Comparison of ENCODE assay signal across 8 cellular contexts in the genomic region with DNA sequence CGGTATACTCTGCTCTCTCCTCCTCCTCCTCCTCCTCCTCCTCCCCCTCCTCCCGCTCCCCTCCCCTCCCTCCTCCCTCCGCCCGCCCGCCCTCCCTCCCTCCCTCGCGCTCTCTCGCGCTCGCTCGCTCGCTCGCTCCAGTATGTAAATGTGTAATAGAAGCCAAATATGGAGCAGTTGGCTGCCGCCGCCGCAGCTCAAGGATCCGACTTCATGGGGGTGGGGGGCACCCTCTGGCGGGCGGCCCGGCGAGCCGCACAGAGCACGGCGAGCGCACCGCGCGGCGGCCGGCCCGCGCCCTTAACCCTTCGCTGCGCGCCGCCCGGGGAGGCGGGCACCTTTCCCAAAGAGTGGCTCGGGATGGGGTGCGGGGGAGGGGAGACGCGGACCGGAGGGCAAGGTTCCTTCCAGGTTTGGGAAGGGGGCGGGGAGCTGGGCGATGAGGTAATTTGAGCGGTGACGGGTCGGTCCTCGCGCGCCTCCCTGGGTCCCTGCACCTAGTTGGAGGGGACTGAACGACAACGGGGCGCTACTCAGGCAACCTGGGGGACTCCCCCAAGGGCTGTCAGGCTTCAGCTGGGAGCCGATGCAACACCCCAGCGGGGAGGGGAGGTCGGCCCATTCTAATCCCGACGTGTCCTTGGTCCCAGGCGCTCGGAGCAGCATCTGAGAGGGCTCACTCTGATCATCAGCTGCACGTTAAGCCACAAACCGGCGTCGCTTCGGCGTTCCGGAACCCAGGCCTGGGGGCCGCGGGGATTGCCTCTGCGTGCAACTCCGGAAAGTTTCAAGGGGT. TPM values are rescaled to one million over a fixed set of nuclear protein-coding genes. Genes with fewer than 3 reads are reported as not detected.
DNase-seq lines count a peak whose midpoint lies in the region; ATAC-seq and TF ChIP-seq lines count a peak whose summit lies in the region.

No MANE protein-coding gene starts in this region.

- peak overlapping the region; percentile 99 for H3K27ac Mint-ChIP-seq in activated naive CD4-positive, alpha-beta T cell treated with anti-CD3 and anti-CD28 coated beads, Interleukin-2, amount 50 U/mL, for 24 hours
- peak overlapping the region; percentile 48 for H3K27ac Mint-ChIP-seq in glutamatergic neuron (ENCODE audit: unreplicated experiment)

- TF ChIP-seq EP300 in ovary (IDR thresholded peaks at IDR 0.05), result no peak

- TF ChIP-seq POLR2A in ovary (IDR thresholded peaks at IDR 0.05), result peak; percentile 36

- no peaks in the 10 kb centered on the region for H3K9me3 Mint-ChIP-seq in activated naive CD4-positive, alpha-beta T cell treated with anti-CD3 and anti-CD28 coated beads, Interleukin-2, amount 50 U/mL, for 24 hours
- H3K9me3 Mint-ChIP-seq in glutamatergic neuron (ENCODE audit: unreplicated experiment), result peaks cover 13% of the 10 kb centered on the region

- peak overlapping the region; percentile 98 for H3K4me3 Mint-ChIP-seq in activated naive CD4-positive, alpha-beta T cell treated with anti-CD3 and anti-CD28 coated beads, Interleukin-2, amount 50 U/mL, for 24 hours
- peak overlapping the region; percentile 97 for H3K4me3 Mint-ChIP-seq in glutamatergic neuron (ENCODE audit: unreplicated experiment)

- H3K27ac ChIP-seq in HUES64 (ENCODE audit: low read depth, low read length) (peak overlapping the region; percentile 80; the same call in 1 of the 2 replicates), SK-N-MC (no peak overlapping the region), ovary (peak overlapping the region; percentile 95 to 99), thymus (ENCODE audit: low read depth) (peak overlapping the region; percentile 86)

- H3K36me3 ChIP-seq in HUES64 (ENCODE audit: insufficient read depth, low read length) (no peaks in the 10 kb centered on the region), SK-N-MC (ENCODE audit: insufficient read depth, low read length) (no peaks in the 10 kb centered on the region), ovary (no peaks in the 10 kb centered on the region), thymus (ENCODE audit: control insufficient read depth, insufficient read depth) (no peaks in the 10 kb centered on the region)

- H3K9ac ChIP-seq in HUES64 (ENCODE audit: low read depth, low read length) (peak overlapping the region; percentile 61), SK-N-MC (ENCODE audit: insufficient read length) (peak overlapping the region; percentile 49)

- H3K4me3 ChIP-seq in HUES64 (ENCODE audit: low read length) (peak overlapping the region; percentile 87), SK-N-MC (peak overlapping the region; percentile 91), ovary (peak overlapping the region; percentile 82), thymus (ENCODE audit: low read length) (peak overlapping the region; percentile 91)

- no peak for TF ChIP-seq CTCF in glutamatergic neuron (IDR thresholded peaks at IDR 0.05; ENCODE audit: partially characterized antibody, unreplicated experiment)
- TF ChIP-seq CTCF in ovary (IDR thresholded peaks at IDR 0.05), result peak in 1 of 3 donors; percentile 13

- peaks cover 24% of the 10 kb centered on the region for H3K27me3 ChIP-seq in HUES64 (ENCODE audit: insufficient read depth, low read length)
- H3K27me3 ChIP-seq in ovary, result no peaks in the 10 kb centered on the region
- peaks cover 2% of the 10 kb centered on the region for H3K27me3 ChIP-seq in thymus (ENCODE audit: control insufficient read depth, insufficient read depth)

- no peaks in the 10 kb centered on the region for H3K27me3 Mint-ChIP-seq in activated naive CD4-positive, alpha-beta T cell treated with anti-CD3 and anti-CD28 coated beads, Interleukin-2, amount 50 U/mL, for 24 hours
- H3K27me3 Mint-ChIP-seq in glutamatergic neuron (ENCODE audit: unreplicated experiment), result peaks cover 14% of the 10 kb centered on the region

- DNase-seq in DMS114 treated with DMSO at 0.1 percent for 48 hours (lab: John Stamatoyannopoulos, UW; ENCODE audit: unreplicated experiment) (peak; percentile 73), SK-N-MC (ENCODE audit: low read depth, low spot score) (no peak), glutamatergic neuron (peak; percentile 83), ovary (peak; percentile 83 to 90 (median 88))

- no peaks in the 10 kb centered on the region for H3K36me3 Mint-ChIP-seq in activated naive CD4-positive, alpha-beta T cell treated with anti-CD3 and anti-CD28 coated beads, Interleukin-2, amount 50 U/mL, for 24 hours
- H3K36me3 Mint-ChIP-seq in glutamatergic neuron (ENCODE audit: unreplicated experiment), result no peaks in the 10 kb centered on the region

- H3K4me1 ChIP-seq in HUES64 (ENCODE audit: insufficient read depth, low read length) (peaks cover 16% of the 10 kb centered on the region), ovary (ENCODE audit: insufficient read depth) (peaks cover 1% of the 10 kb centered on the region), thymus (ENCODE audit: control insufficient read depth, insufficient read depth, low read length) (peaks cover 3% of the 10 kb centered on the region)

- intact Hi-C loops in ovary (cut with DNase I), result loop anchor here (2.0 to 10.0 kb wide), 6 partner anchors 247 to 434 kb away; no protein-coding TSS in a partner anchor

- under 1% methylated on average over 63 of the region's 72 CpGs for WGBS in HUES64
- 0 to 1% (median 0%) methylated on average over 40 to 70 of the region's 72 CpGs for WGBS in ovary, 3 donors
- WGBS in thymus, result under 1% methylated on average over 71 of the region's 72 CpGs

- H3K9me3 ChIP-seq in HUES64 (ENCODE audit: insufficient read depth, low read depth, low read length) (no peaks in the 10 kb centered on the region), SK-N-MC (ENCODE audit: low read depth, low read length) (no peaks in the 10 kb centered on the region), ovary (no peaks in the 10 kb centered on the region), thymus (ENCODE audit: control insufficient read depth) (no peaks in the 10 kb centered on the region)

- peak; percentile 44 for ATAC-seq in GM21381 (IDR thresholded peaks at IDR 0.05; ENCODE audit: unreplicated experiment)

- H3K4me1 Mint-ChIP-seq in activated naive CD4-positive, alpha-beta T cell treated with anti-CD3 and anti-CD28 coated beads, Interleukin-2, amount 50 U/mL, for 24 hours, result peaks cover 67% of the 10 kb centered on the region
- H3K4me1 Mint-ChIP-seq in glutamatergic neuron (ENCODE audit: low read depth, unreplicated experiment), result peaks cover 24% of the 10 kb centered on the region

RNA-seq across cellular contexts. Expression of a gene that starts 0.4 kb away (rescaled TPM):
- polyA plus RNA-seq in HUES64 (2013, experiment 1 of 2), result 1.7 TPM
- polyA plus RNA-seq in HUES64 (2013, experiment 2 of 2), result 1.6 TPM
- total RNA-seq in glutamatergic neuron (ENCODE audit: unreplicated experiment) (15.5 TPM), ovary (10 to 100 TPM; 26.4 to 38.2 (median 32.6) TPM)
- polyA plus RNA-seq in ovary (10 to 100 TPM in 1 of 2 donors, 1 to 10 TPM in 1; 7.3 to 12.9 TPM), thymus (6.8 TPM)
